Comparison of ENCODE assay signal across 11 cellular contexts in the genomic region with DNA sequence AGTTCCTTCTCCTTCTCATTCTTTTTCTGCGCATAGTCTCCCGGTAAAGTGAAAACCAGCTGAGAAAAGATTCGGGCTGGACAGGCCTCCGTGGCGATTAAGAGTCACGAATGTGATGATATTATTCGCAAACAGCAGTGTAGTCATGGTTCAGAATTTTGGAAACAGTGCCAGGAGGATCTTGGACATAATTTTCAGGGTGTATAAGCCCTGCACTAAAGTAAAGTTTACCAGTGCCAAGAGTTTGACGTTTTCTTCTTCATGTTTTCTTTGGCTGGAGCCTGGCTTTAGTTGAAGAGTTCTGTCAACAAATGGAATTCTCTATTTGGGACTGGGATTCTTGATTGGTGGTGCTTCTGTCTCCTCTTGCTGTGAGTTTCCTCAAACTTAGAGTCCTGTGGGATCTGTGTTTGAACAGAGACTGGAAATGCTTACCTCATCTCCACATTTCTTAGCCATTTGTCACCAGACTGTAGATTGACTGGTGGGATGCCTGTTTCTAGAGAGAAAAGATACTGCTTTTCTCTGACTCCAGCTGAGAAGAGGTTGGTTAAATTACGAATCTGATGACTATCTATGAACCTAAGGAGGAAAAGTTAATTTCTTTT. TPM values are rescaled to one million over a fixed set of nuclear protein-coding genes. Genes with fewer than 3 reads are reported as not detected.
"Had no signal": no experiment of that assay in that cellular context is flagged by ENCODE, and none has a peak within 500 bp of the region (broad histone marks: within the 10 kb centered on the region; RNA-seq: fewer than 3 reads in every experiment).

No MANE protein-coding gene starts in this region.

RNA-seq across cellular contexts. Expression of gene TAS2R41, which starts 44.7 kb away (rescaled TPM):
- total RNA-seq: activated CD4-positive, alpha-beta T cell treated with anti-CD3 and anti-CD28 coated beads for 36 hours; activated naive CD4-positive, alpha-beta T cell treated with anti-CD3 and anti-CD28 coated beads, Interleukin-2, amount 50 U/mL, for 72 hours; activated T-cell treated with anti-CD3 and anti-CD28 coated beads, Interleukin-2, amount 50 U/mL, for 72 hours; body of pancreas; cardiac muscle cell; neural crest cell; right lobe of liver; T-helper 1 cell treated with Interleukin-12 subunit alpha and Interleukin-12 subunit beta and Interleukin-4 antibody, amounts not matched to agents 30 ng/mL and 1 ng/mL, for 36 hours; thyroid gland; vagina had no signal
- polyA plus RNA-seq: cardiac muscle cell; naive thymus-derived CD8-positive, alpha-beta T cell had no signal

RNA-seq across cellular contexts. Expression of gene CTAGE15, which starts 49.2 kb away (rescaled TPM):
- total RNA-seq: naive thymus-derived CD8-positive, alpha-beta T cell; neural crest cell; vagina had no signal
- polyA plus RNA-seq: cardiac muscle cell had no signal
